Comparison of ENCODE assay signal across 29 cellular contexts in genomic region chr4:77399831-77400230, GRCh38.
"Had no signal": no experiment of that assay in that cellular context is flagged by ENCODE, and none has a peak within 500 bp of the region (broad histone marks: within the 10 kb centered on the region; RNA-seq: fewer than 3 reads in every experiment).

No MANE protein-coding gene starts in this region.

- DNase-seq: activated B cell treated with CpG ODN at 0.5 μM for 24 hours; activated CD4-positive, alpha-beta T cell treated with anti-CD3 and anti-CD28 coated beads for 48 hours; activated CD4-positive, alpha-beta T cell treated with anti-CD3 and anti-CD28 coated beads, Interleukin-2, amount 50 U/mL, for 1 hour; activated CD4-positive, alpha-beta T cell treated with anti-CD3 and anti-CD28 coated beads, Interleukin-2, amount 50 U/mL, for 48 hours; activated CD8-positive, alpha-beta memory T cell treated with anti-CD3 and anti-CD28 coated beads for 24 hours; activated CD8-positive, alpha-beta T cell treated with anti-CD3 and anti-CD28 coated beads for 36 hours; activated effector memory CD4-positive, alpha-beta T cell treated with anti-CD3 and anti-CD28 coated beads, Interleukin-2, amount 50 U/mL, for 16 hours; activated naive CD4-positive, alpha-beta T cell treated with anti-CD3 and anti-CD28 coated beads for 36 hours; activated naive CD8-positive, alpha-beta T cell treated with anti-CD3 and anti-CD28 coated beads for 36 hours; activated naive CD8-positive, alpha-beta T cell treated with anti-CD3 and anti-CD28 coated beads, Interleukin-2, amount 50 U/mL, for 24 hours; activated T-cell treated with anti-CD3 and anti-CD28 coated beads, Interleukin-2, amount 50 U/mL, for 1 hour; activated T-cell treated with anti-CD3 and anti-CD28 coated beads, Interleukin-2, amount 50 U/mL, for 48 hours; adrenal gland; dorsolateral prefrontal cortex; effector memory CD4-positive, alpha-beta T cell; endodermal cell; erythroblast; foreskin keratinocyte; gastrocnemius medialis; glutamatergic neuron; T-helper 1 cell; T-helper 17 cell; T1000; WERI-Rb-1 had no signal

- H3K4me3 ChIP-seq: adrenal gland, ascending aorta, breast epithelium, coronary artery, dorsolateral prefrontal cortex, esophagus muscularis mucosa, gastrocnemius medialis had no signal

- ATAC-seq: activated CD4-positive, CD25-positive, alpha-beta regulatory T cell treated with anti-CD3 and anti-CD28 coated beads, Interleukin-2, amount 50 U/mL, for 24 hours; activated CD8-positive, alpha-beta T cell treated with anti-CD3 and anti-CD28 coated beads for 36 hours; activated naive CD8-positive, alpha-beta T cell treated with anti-CD3 and anti-CD28 coated beads, Interleukin-2, amount 50 U/mL, for 24 hours; foreskin keratinocyte; gastrocnemius medialis; T-helper 17 cell had no signal

- H3K27me3 ChIP-seq: adrenal gland, ascending aorta, breast epithelium, dorsolateral prefrontal cortex, esophagus muscularis mucosa, gastrocnemius medialis had no signal

- H3K27ac ChIP-seq: adrenal gland, ascending aorta, breast epithelium, coronary artery, dorsolateral prefrontal cortex, esophagus muscularis mucosa, foreskin keratinocyte, gastrocnemius medialis, WERI-Rb-1 had no signal

- H3K4me1 ChIP-seq: adrenal gland, ascending aorta, breast epithelium, foreskin keratinocyte, gastrocnemius medialis had no signal

- H3K36me3 ChIP-seq: adrenal gland, ascending aorta, breast epithelium, esophagus muscularis mucosa, gastrocnemius medialis, WERI-Rb-1 had no signal

- H3K9me3 ChIP-seq: adrenal gland, ascending aorta, breast epithelium, esophagus muscularis mucosa, gastrocnemius medialis had no signal
